ENCODE assay signal across 9 cellular contexts in the genomic region with DNA sequence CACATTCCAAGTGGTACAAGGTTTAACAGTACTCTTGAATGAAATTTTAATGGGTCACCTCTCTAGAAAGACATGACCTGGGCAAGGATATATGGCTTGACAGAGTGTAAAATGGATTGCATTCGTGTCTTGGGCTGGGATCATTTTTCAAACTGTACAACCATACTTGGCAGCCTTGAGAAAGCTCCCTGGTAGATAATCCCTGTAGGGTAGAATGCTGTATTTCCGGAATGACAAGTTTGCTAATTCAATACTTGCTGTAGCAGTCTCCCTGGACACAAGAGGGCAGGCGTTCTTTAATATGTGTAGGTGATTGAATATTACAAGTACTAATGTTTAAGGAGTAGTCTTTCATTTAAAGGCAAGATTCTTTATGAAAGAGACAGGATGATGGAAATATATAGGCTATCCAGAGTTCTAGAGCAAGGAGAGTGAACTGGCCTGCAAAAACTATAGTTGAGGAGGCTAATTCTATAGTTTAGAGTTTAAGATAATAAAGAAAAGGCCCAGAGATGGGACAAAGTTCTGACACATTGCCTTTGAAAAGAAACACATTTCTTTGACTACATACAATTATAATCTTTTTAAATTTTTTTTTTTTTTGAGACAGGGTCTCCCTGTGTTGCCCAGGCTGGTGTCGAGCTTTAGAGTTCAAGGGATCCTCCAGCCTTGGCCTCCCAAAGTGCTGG. TPM values are rescaled to one million over a fixed set of nuclear protein-coding genes. Genes with fewer than 3 reads are reported as not detected.
DNase-seq lines count a peak whose midpoint lies in the region; ATAC-seq, FAIRE-seq and TF ChIP-seq lines count a peak whose summit lies in the region.
"Had no signal": no experiment of that assay in that cellular context is flagged by ENCODE, and none has a peak within 500 bp of the region (broad histone marks: within the 10 kb centered on the region; RNA-seq: fewer than 3 reads in every experiment).

No MANE protein-coding gene starts in this region.

- no peaks in the 10 kb centered on the region for H4K20me1 ChIP-seq in keratinocyte (ENCODE audit: control insufficient read depth, extremely low read depth, insufficient read depth, low read length)

- FAIRE-seq in keratinocyte (lab: Jason Lieb, UNC): peak; percentile 96
- no peak for FAIRE-seq in H54 (lab: Jason Lieb, UNC)

- H3K79me2 ChIP-seq in keratinocyte (ENCODE audit: control insufficient read depth, insufficient read depth, low read length): no peaks in the 10 kb centered on the region

- no peak overlapping the region; the same call in 1 of the 2 replicates for H3K27ac Mint-ChIP-seq in WTC11

- DNase-seq in NCI-H1092 treated with DMSO at 0.1 percent for 48 hours (lab: John Stamatoyannopoulos, UW) (peak; percentile 45), WTC11 (ENCODE audit: low spot score) (no peak), keratinocyte (ENCODE audit: low read depth, low spot score) (peak; percentile 9), H54 (ENCODE audit: insufficient read length, low spot score) (no peak)
- DNase-seq in NK-92 treated with Interleukin-12 subunit alpha and Interleukin-12 subunit beta, amount 100 ng/mL, for 24 hours (lab: John Stamatoyannopoulos, UW): no peak

- H3K9me3 ChIP-seq in keratinocyte (ENCODE audit: control insufficient read depth, low read depth, low read length): no peaks in the 10 kb centered on the region

- dilution Hi-C loops in keratinocyte (cut with MboI; ENCODE audit: extremely low pct_ligation_motif_present, low sequenced_read_pairs): no loop called here

- H3K36me3 ChIP-seq in keratinocyte (ENCODE audit: control insufficient read depth in 2 of 2, extremely low read depth in 1 of 2, insufficient read depth in 2 of 2, low read length in 2 of 2): no peaks in the 10 kb centered on the region

- no peaks in the 10 kb centered on the region for H3K9me3 Mint-ChIP-seq in WTC11

- no peaks in the 10 kb centered on the region for H3K27me3 ChIP-seq in keratinocyte (ENCODE audit: control insufficient read depth, extremely low read depth, insufficient read depth, low read length)

- peak overlapping the region; percentile 71 for H3K27ac ChIP-seq in keratinocyte (ENCODE audit: control insufficient read depth, insufficient read depth, low read length)

- H3K9ac ChIP-seq in keratinocyte (ENCODE audit: control insufficient read depth, extremely low read depth, insufficient read depth, low read length): peak overlapping the region; percentile 20

- H3K4me3 Mint-ChIP-seq in WTC11: no peak overlapping the region

- peaks cover 18% of the 10 kb centered on the region for H3K4me1 Mint-ChIP-seq in WTC11

- ATAC-seq in WTC11 (peak; percentile 84), HG03571 (IDR thresholded peaks at IDR 0.05; ENCODE audit: unreplicated experiment) (no peak), GM19324 (IDR thresholded peaks at IDR 0.05; ENCODE audit: low FRiP score, unreplicated experiment) (no peak)

- CTCF ChIA-PET in WTC11 (lab: Charles Lee): interaction anchor here (0.6 to 1.7 kb wide), 10 partner anchors 10 to 347 kb away, joined by 3 to 10 read pairs (median 4); no protein-coding TSS in a partner anchor

- H3K4me3 ChIP-seq in GM12875 (ENCODE audit: low read depth, low read length): no peak overlapping the region
- peak overlapping the region in 1 of 3 experiments; percentile 9 for H3K4me3 ChIP-seq in keratinocyte (ENCODE audit: control insufficient read depth in 2 of 3, extremely low read depth in 1 of 3, insufficient read depth in 2 of 3, low read depth in 1 of 3, low read length in 3 of 3)

- peak; percentile 43; the same call in 1 of the 2 replicates for TF ChIP-seq CTCF in GM12875 (IDR thresholded peaks at IDR 0.05; ENCODE audit: borderline replicate concordance, insufficient read depth, low read depth, low read length)
- TF ChIP-seq CTCF in WTC11 (IDR thresholded peaks at IDR 0.05): no peak; the same call in 1 of the 2 replicates
- TF ChIP-seq CTCF in keratinocyte (optimal IDR thresholded peaks at IDR 0.05 in 1 of 3, IDR thresholded peaks at IDR 0.05 in 1 of 3, conservative IDR thresholded peaks at IDR 0.05 in 1 of 3; ENCODE audit: extremely low read depth in 1 of 3, insufficient read depth in 2 of 3, low read length in 3 of 3): peak; percentile 50 to 75 (median 53)

- POLR2A ChIA-PET in WTC11 (lab: Charles Lee): no interaction called here

- H3K4me2 ChIP-seq in keratinocyte (ENCODE audit: control insufficient read depth, extremely low read depth, insufficient read depth, low read depth, low read length): peak overlapping the region; percentile 68

- H3K36me3 Mint-ChIP-seq in WTC11: no peaks in the 10 kb centered on the region

- H3K9me1 ChIP-seq in keratinocyte (ENCODE audit: control insufficient read depth, extremely low read depth, insufficient read depth, low read length): no peaks in the 10 kb centered on the region

- H3K27me3 Mint-ChIP-seq in WTC11 (ENCODE audit: low read depth): no peaks in the 10 kb centered on the region; the same call in 1 of the 2 replicates

- H3K4me1 ChIP-seq in keratinocyte (ENCODE audit: control insufficient read depth, extremely low read depth, insufficient read depth, low read length): peaks cover 19% of the 10 kb centered on the region

- H2AFZ ChIP-seq in keratinocyte (ENCODE audit: control insufficient read depth, low read length): peak overlapping the region; percentile 79

- no peak for TF ChIP-seq POLR2A in H54 (IDR thresholded peaks at IDR 0.05; ENCODE audit: low read depth, low read length)

TF ChIP-seq in WTC11, 78 proteins besides CTCF, POLR2A, EP300 and RAD21:
- TF ChIP-seq ZNF232 (CRISPR knock-in tag; IDR thresholded peaks at IDR 0.05) (no peak), SMAD3 (CRISPR knock-in tag; IDR thresholded peaks at IDR 0.05; ENCODE audit: borderline replicate concordance) (no peak), FOXK1 (CRISPR knock-in tag; IDR thresholded peaks at IDR 0.05) (no peak)

RNA-seq across cellular contexts. Expression of gene PLBD1, which starts 53.4 kb away (rescaled TPM):
- total RNA-seq in WTC11 (2021): 31.8 to 49.6 TPM (median 32.1 TPM) in 3 replicates
- 3.6 to 13.4 TPM (median 7.2 TPM) in 3 replicates for polyA plus RNA-seq in keratinocyte
- 23.7 TPM for polyA plus RNA-seq in keratinocyte (2011; ENCODE audit: low read depth)
- 4.4 and 9.0 TPM in 2 replicates for polyA plus RNA-seq in keratinocyte (2011; cell fraction: cytosol; rRNA removed)
- 14.0 and 16.9 TPM in 2 replicates for polyA plus RNA-seq in keratinocyte (2011; cell fraction: nucleus; rRNA removed)
- polyA plus RNA-seq in keratinocyte (2012; ENCODE audit: low replicate concordance): 2.5 and 20.6 TPM in 2 replicates
- 6.4 to 8.3 TPM in 2 of 3 replicates, not detected in the other for polyA minus RNA-seq in keratinocyte
- 5.9 TPM for polyA minus RNA-seq in keratinocyte (2011; cell fraction: cytosol; rRNA and poly(A)+ RNA removed)
- polyA minus RNA-seq in keratinocyte (2011; cell fraction: nucleus; rRNA and poly(A)+ RNA removed): 10.4 and 20.9 TPM in 2 replicates
- polyA plus RNA-seq: neural cell had no signal

Comparison
In these comparisons a context has a peak if more than half of its experiments do, and no peak if none do; other contexts are left out.
1. DNase-seq: peak in NCI-H1092 treated with DMSO at 0.1 percent for 48 hours (single experiment) and keratinocyte (single experiment); none in WTC11 (single experiment), H54 (single experiment) and NK-92 treated with Interleukin-12 subunit alpha and Interleukin-12 subunit beta, amount 100 ng/mL, for 24 hours (single experiment).